Comparison of ENCODE assay signal across 11 cellular contexts in genomic region chr2:12045864-12046291, GRCh38.
DNase-seq lines count a peak whose midpoint lies in the region; ATAC-seq and TF ChIP-seq lines count a peak whose summit lies in the region.
"Had no signal": no experiment of that assay in that cellular context is flagged by ENCODE, and none has a peak within 500 bp of the region (broad histone marks: within the 10 kb centered on the region; RNA-seq: fewer than 3 reads in every experiment).

No MANE protein-coding gene starts in this region.

- in situ Hi-C loops in G401 (cut with HindIII; ENCODE audit: low sequenced_read_pairs): no loop called here

- peak; percentile 49; the same call in 1 of the 2 replicates for TF ChIP-seq POLR2A in Raji (IDR thresholded peaks at IDR 0.05; ENCODE audit: insufficient read depth, low read depth, low read length)

- peak; percentile 65 for ATAC-seq in GM19455 (IDR thresholded peaks at IDR 0.05; ENCODE audit: unreplicated experiment)
- ATAC-seq in HG03095 (IDR thresholded peaks at IDR 0.05; ENCODE audit: unreplicated experiment): peak; percentile 67
- ATAC-seq: Panc1 had no signal

- peak; percentile 8 for DNase-seq in G401 (ENCODE audit: low spot score)
- DNase-seq in NCI-H2081 treated with DMSO at 0.1 percent for 48 hours (lab: John Stamatoyannopoulos, UW): no peak
- no peak for DNase-seq in NCI-H1436 treated with DMSO at 0.1 percent for 48 hours (lab: John Stamatoyannopoulos, UW)
- no peak for DNase-seq in stimulated activated CD4-positive, alpha-beta T cell treated with anti-CD3 and anti-CD28 coated beads, Interleukin-4, amount 100 ng/mL, for 4 hours
- DNase-seq in NCI-H2107 treated with DMSO at 0.1 percent for 48 hours (lab: John Stamatoyannopoulos, UW; ENCODE audit: unreplicated experiment): no peak
- DNase-seq: activated CD4-positive, alpha-beta T cell treated with anti-CD3 and anti-CD28 coated beads for 48 hours; C1 segment of cervical spinal cord had no signal
